Comparison of ENCODE assay signal across 2 cellular contexts in the genomic region with DNA sequence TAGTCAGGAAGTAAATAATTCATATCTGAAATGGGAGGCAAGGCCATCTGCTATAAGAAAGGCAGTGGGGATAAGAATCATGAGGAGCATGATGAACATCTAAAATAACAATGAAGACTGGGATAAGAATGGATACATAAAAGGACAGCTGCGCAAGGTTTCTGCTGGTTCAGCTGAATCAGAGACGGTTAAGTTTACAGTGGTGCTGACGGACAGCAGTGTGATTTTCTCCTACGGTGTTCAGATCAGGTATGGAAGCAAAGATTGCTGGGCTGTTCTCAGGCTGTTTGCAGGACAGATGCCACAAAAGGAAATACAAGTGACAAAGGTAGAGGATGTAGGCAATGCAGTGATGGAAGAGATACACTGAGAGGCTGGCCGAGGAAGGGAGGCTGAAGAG.
TF ChIP-seq lines count a peak whose summit lies in the region.

No MANE protein-coding gene starts in this region.

TF ChIP-seq in SK-N-SH, 30 proteins besides CTCF, POLR2A, EP300 and RAD21:
- TF ChIP-seq, protein P1, sequence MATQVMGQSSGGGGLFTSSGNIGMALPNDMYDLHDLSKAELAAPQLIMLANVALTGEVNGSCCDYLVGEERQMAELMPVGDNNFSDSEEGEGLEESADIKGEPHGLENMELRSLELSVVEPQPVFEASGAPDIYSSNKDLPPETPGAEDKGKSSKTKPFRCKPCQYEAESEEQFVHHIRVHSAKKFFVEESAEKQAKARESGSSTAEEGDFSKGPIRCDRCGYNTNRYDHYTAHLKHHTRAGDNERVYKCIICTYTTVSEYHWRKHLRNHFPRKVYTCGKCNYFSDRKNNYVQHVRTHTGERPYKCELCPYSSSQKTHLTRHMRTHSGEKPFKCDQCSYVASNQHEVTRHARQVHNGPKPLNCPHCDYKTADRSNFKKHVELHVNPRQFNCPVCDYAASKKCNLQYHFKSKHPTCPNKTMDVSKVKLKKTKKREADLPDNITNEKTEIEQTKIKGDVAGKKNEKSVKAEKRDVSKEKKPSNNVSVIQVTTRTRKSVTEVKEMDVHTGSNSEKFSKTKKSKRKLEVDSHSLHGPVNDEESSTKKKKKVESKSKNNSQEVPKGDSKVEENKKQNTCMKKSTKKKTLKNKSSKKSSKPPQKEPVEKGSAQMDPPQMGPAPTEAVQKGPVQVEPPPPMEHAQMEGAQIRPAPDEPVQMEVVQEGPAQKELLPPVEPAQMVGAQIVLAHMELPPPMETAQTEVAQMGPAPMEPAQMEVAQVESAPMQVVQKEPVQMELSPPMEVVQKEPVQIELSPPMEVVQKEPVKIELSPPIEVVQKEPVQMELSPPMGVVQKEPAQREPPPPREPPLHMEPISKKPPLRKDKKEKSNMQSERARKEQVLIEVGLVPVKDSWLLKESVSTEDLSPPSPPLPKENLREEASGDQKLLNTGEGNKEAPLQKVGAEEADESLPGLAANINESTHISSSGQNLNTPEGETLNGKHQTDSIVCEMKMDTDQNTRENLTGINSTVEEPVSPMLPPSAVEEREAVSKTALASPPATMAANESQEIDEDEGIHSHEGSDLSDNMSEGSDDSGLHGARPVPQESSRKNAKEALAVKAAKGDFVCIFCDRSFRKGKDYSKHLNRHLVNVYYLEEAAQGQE (IDR thresholded peaks at IDR 0.05; ENCODE audit: low read depth, low read length), result peak; percentile 83
- TF ChIP-seq MEF2A (IDR thresholded peaks at IDR 0.05; ENCODE audit: borderline replicate concordance, low read depth), result no peak
- TF ChIP-seq JUND (IDR thresholded peaks at IDR 0.05), result no peak

TF ChIP-seq in H1, 55 proteins besides CTCF, POLR2A, EP300 and RAD21:
- no peak for TF ChIP-seq SP2 (IDR thresholded peaks at IDR 0.05; ENCODE audit: low read length)
- TF ChIP-seq POLR2AphosphoS5 (IDR thresholded peaks at IDR 0.05; ENCODE audit: low read depth, low read length), result peak; percentile 45
- no peak for TF ChIP-seq NRF1 (IDR thresholded peaks at IDR 0.05; ENCODE audit: low read depth, low read length)
